ENCODE assay signal across 8 cellular contexts in genomic region chr1:70222716-70223235, GRCh38. TPM values are rescaled to one million over a fixed set of nuclear protein-coding genes. Genes with fewer than 3 reads are reported as not detected.
A peak's percentile ranks its signal among the peaks of the same experiment; 100 is the strongest.
DNase-seq lines count a peak whose midpoint lies in the region; ATAC-seq, FAIRE-seq and TF ChIP-seq lines count a peak whose summit lies in the region.

No MANE protein-coding gene starts in this region.

- peak overlapping the region; percentile 89 for H3K4me3 Mint-ChIP-seq in HFFc6
- peak overlapping the region; percentile 85 to 97 (median 89) for H3K4me3 Mint-ChIP-seq in brain

- no peak for ATAC-seq in A549
- no peak for ATAC-seq in GM18502 (IDR thresholded peaks at IDR 0.05; ENCODE audit: poor library complexity, unreplicated experiment)
- no peak for ATAC-seq in GM18511 (IDR thresholded peaks at IDR 0.05; ENCODE audit: unreplicated experiment)

- H3K27ac Mint-ChIP-seq in HFFc6, result peak overlapping the region; percentile 97
- peak overlapping the region; percentile 50 to 98 (median 96) for H3K27ac Mint-ChIP-seq in brain

- H3K23ac ChIP-seq in mesenchymal stem cell (ENCODE audit: low read length in 2 of 2), result no peak overlapping the region

- H2AK5ac ChIP-seq in mesenchymal stem cell (ENCODE audit: low read length, severe bottlenecking), result no peak overlapping the region

- no peak for TF ChIP-seq EP300 in A549 (IDR thresholded peaks at IDR 0.05)

- no peak for TF ChIP-seq RAD21 in A549 (conservative IDR thresholded peaks at IDR 0.05 in 1 of 2, IDR thresholded peaks at IDR 0.05 in 1 of 2)

- FAIRE-seq in A549 (lab: Jason Lieb, UNC), result no peak

- no peak overlapping the region for H2AFZ ChIP-seq in mesenchymal stem cell (ENCODE audit: low read depth, low read length)

- no peak overlapping the region for H2BK120ac ChIP-seq in mesenchymal stem cell (ENCODE audit: low read depth, low read length)

- H3K14ac ChIP-seq in mesenchymal stem cell (ENCODE audit: low read length in 2 of 2), result no peak overlapping the region

- H3K18ac ChIP-seq in mesenchymal stem cell (ENCODE audit: low read depth in 1 of 2, low read length in 2 of 2), result no peak overlapping the region

- H2BK12ac ChIP-seq in mesenchymal stem cell (ENCODE audit: low read length in 2 of 2), result no peak overlapping the region

- no peak overlapping the region for H4K8ac ChIP-seq in mesenchymal stem cell (ENCODE audit: low read length)

- H3K27me3 Mint-ChIP-seq in HFFc6 (ENCODE audit: insufficient read depth) (peaks cover 3% of the 10 kb centered on the region; the same call in 1 of the 2 replicates), brain (no peaks in the 10 kb centered on the region)

- DNase-seq in A549 (ENCODE audit: low read depth in 1 of 2, low spot score in 1 of 2), result no peak
- DNase-seq in HFFc6, result no peak
- peak; percentile 10 for DNase-seq in mesenchymal stem cell
- no peak for DNase-seq in lower leg skin (ENCODE audit: low spot score in 2 of 2)
- DNase-seq in NCI-H2081 treated with DMSO at 0.1 percent for 48 hours (lab: John Stamatoyannopoulos, UW), result no peak

- 41% methylated on average over 3 of the region's 3 CpGs for WGBS in A549 (ENCODE audit: missing lambda C conversion rate)
- 43% methylated on average over 1 of the region's 3 CpGs for WGBS in mesenchymal stem cell
- WGBS in lower leg skin, 2 donors, result 23 to 31% methylated on average over 3 of the region's 3 CpGs

- POLR2A ChIA-PET in A549 (lab: Yijun Ruan, JAX), result no interaction called here

- peak overlapping the region; percentile 69 for H3K4me3 ChIP-seq in A549
- H3K4me3 ChIP-seq in mesenchymal stem cell (ENCODE audit: insufficient read depth in 1 of 2, low read depth in 1 of 2, low read length in 2 of 2), result peak overlapping the region in 1 of 2 experiments; percentile 89
- no peak overlapping the region for H3K4me3 ChIP-seq in lower leg skin (ENCODE audit: low read depth, poor library complexity, severe bottlenecking)

- no peak overlapping the region for H2BK5ac ChIP-seq in mesenchymal stem cell (ENCODE audit: low read depth, low read length, poor library complexity, severe bottlenecking)

- TF ChIP-seq CTCF in A549 (IDR thresholded peaks at IDR 0.05) (no peak), HFFc6 (IDR thresholded peaks at IDR 0.05) (no peak), brain (conservative IDR thresholded peaks at IDR 0.05) (no peak), lower leg skin (IDR thresholded peaks at IDR 0.05) (no peak)

- no peaks in the 10 kb centered on the region for H3K79me1 ChIP-seq in mesenchymal stem cell (replicated peaks; ENCODE audit: low read length, poor library complexity, severe bottlenecking)

- no peaks in the 10 kb centered on the region for H3K27me3 ChIP-seq in mesenchymal stem cell (ENCODE audit: control insufficient read depth in 1 of 2, insufficient read depth in 1 of 2, low read length in 2 of 2)

- H2BK15ac ChIP-seq in mesenchymal stem cell (ENCODE audit: low read depth, poor library complexity, severe bottlenecking), result no peak overlapping the region

- TF ChIP-seq POLR2A in A549 (IDR thresholded peaks at IDR 0.05; ENCODE audit: low read length) (no peak), lower leg skin (IDR thresholded peaks at IDR 0.05) (no peak)

- H3K4me1 Mint-ChIP-seq in HFFc6 (ENCODE audit: low read depth), result peaks cover 66% of the 10 kb centered on the region
- H3K4me1 Mint-ChIP-seq in brain, result peaks cover 72% of the 10 kb centered on the region

- H3K36me3 Mint-ChIP-seq in HFFc6 (ENCODE audit: low read depth) (peaks cover 23% of the 10 kb centered on the region), brain (peaks cover 22% of the 10 kb centered on the region)

- no peak overlapping the region for H3K4ac ChIP-seq in mesenchymal stem cell (ENCODE audit: low read depth in 1 of 2, low read length in 2 of 2)

- H3K9me3 Mint-ChIP-seq in HFFc6 (no peaks in the 10 kb centered on the region), brain (no peaks in the 10 kb centered on the region)

- H3K36me3 ChIP-seq in mesenchymal stem cell (ENCODE audit: control insufficient read depth in 1 of 2, insufficient read depth in 2 of 2, low read depth in 1 of 2, low read length in 2 of 2), result peaks cover 2 to 58% of the 10 kb centered on the region in 2 experiments

- intact Hi-C loops in lower leg skin (cut with DNase I; ENCODE audit: low total_unique reads), result no loop called here

- H3K9me3 ChIP-seq in A549 (no peaks in the 10 kb centered on the region), mesenchymal stem cell (ENCODE audit: control insufficient read depth, low read length) (no peaks in the 10 kb centered on the region)

- CTCF ChIA-PET in A549 (lab: Yijun Ruan, JAX), result no interaction called here

- H3K27ac ChIP-seq in A549 (peak overlapping the region in 1 of 2 experiments; percentile 91; a peak in 2 of 6 replicates), mesenchymal stem cell (ENCODE audit: low read length, poor library complexity, severe bottlenecking) (no peak overlapping the region)

- H3K9ac ChIP-seq in mesenchymal stem cell (ENCODE audit: low read length), result peak overlapping the region; percentile 100

- H3K4me2 ChIP-seq in A549, result peak overlapping the region; percentile 83
- H3K4me2 ChIP-seq in mesenchymal stem cell (ENCODE audit: low read length, poor library complexity, severe bottlenecking), result no peak overlapping the region

- H4K91ac ChIP-seq in mesenchymal stem cell (ENCODE audit: low read length), result no peak overlapping the region

- H3K4me1 ChIP-seq in A549 (peaks cover 49% of the 10 kb centered on the region), mesenchymal stem cell (ENCODE audit: control insufficient read depth, insufficient read depth, low read depth, low read length) (peaks cover 3% of the 10 kb centered on the region)

TF ChIP-seq in A549, 52 proteins besides CTCF, POLR2A, EP300 and RAD21:
- TF ChIP-seq POLR2AphosphoS2 (conservative IDR thresholded peaks at IDR 0.05; ENCODE audit: low read length) (no peak), FOSL2 (IDR thresholded peaks at IDR 0.05) (no peak), FOSL2 (CRISPR knock-in tag; IDR thresholded peaks at IDR 0.05) (no peak), FOSB (CRISPR knock-in tag; IDR thresholded peaks at IDR 0.05) (no peak), KDM5A (IDR thresholded peaks at IDR 0.05) (no peak), E2F6 (IDR thresholded peaks at IDR 0.05; ENCODE audit: borderline replicate concordance, low read depth) (no peak), RNF2 (IDR thresholded peaks at IDR 0.05; ENCODE audit: borderline replicate concordance, low read depth) (no peak), HOXB5 (CRISPR knock-in tag; IDR thresholded peaks at IDR 0.05) (no peak), JUN (IDR thresholded peaks at IDR 0.05) (no peak), HEYL (CRISPR knock-in tag; IDR thresholded peaks at IDR 0.05) (no peak), PHF8 (IDR thresholded peaks at IDR 0.05; ENCODE audit: borderline replicate concordance, low read depth) (no peak), ZFP36 (IDR thresholded peaks at IDR 0.05; ENCODE audit: borderline replicate concordance, partially characterized antibody) (no peak)
TF ChIP-seq in A549: peak in this region for 0.

RNA-seq across cellular contexts. Expression of gene SRSF11, which starts 1.6 kb away (rescaled TPM):
- polyA plus RNA-seq in A549 (2011; rRNA removed), result 172 and 202 TPM in 2 replicates
- polyA plus RNA-seq in A549 (2012; cell fraction: cytosol; rRNA removed), result 70.0 and 73.8 TPM in 2 replicates
- polyA plus RNA-seq in A549 (2012; cell fraction: nucleus; rRNA removed), result 200 and 269 TPM in 2 replicates
- 125 to 153 TPM (median 144 TPM) in 3 replicates for polyA plus RNA-seq in A549 (2017; fragmentation: RNase III; extraction: RNeasy Plus Mini Kit Qiagen cat#74134 plus additional on column Dnase treatment)
- 131 and 163 TPM in 2 replicates for polyA minus RNA-seq in A549 (2011; rRNA and poly(A)+ RNA removed)
- total RNA-seq in HFFc6 (2021; fragmentation: NEBNext Ultra II Directional; extraction: Animal tissue kit (Norgen Biotek cat#: 25700)), result 100 to 1,000 TPM in 3 of 6 experiments, 10 to 100 TPM in 3; 94.9 to 107 (median 100) TPM
- polyA plus RNA-seq in brain (ENCODE audit: insufficient read depth, low read depth, low replicate concordance), result 42.8 TPM
- polyA plus RNA-seq in mesenchymal stem cell (2013, experiment 1 of 2), result 295 TPM
- polyA plus RNA-seq in mesenchymal stem cell (2013, experiment 2 of 2), result 281 TPM
- total RNA-seq in lower leg skin, result 100 to 1,000 TPM in 2 of 4 donors, 10 to 100 TPM in 2; 59.2 to 153 (median 98.7) TPM

RNA-seq across cellular contexts. Expression of gene LRRC40, which starts 17.4 kb away (rescaled TPM):
- polyA plus RNA-seq in A549 (2011; rRNA removed), result 16.3 and 25.3 TPM in 2 replicates
- polyA plus RNA-seq in A549 (2012; cell fraction: cytosol; rRNA removed), result 4.8 and 4.9 TPM in 2 replicates
- polyA plus RNA-seq in A549 (2012; cell fraction: nucleus; rRNA removed), result 2.7 and 6.2 TPM in 2 replicates
- 10.6 to 11.7 TPM (median 11.0 TPM) in 3 replicates for polyA plus RNA-seq in A549 (2017; fragmentation: RNase III; extraction: RNeasy Plus Mini Kit Qiagen cat#74134 plus additional on column Dnase treatment)
- polyA minus RNA-seq in A549 (2011; rRNA and poly(A)+ RNA removed), result 4.2 and 5.8 TPM in 2 replicates
- total RNA-seq in HFFc6 (2021; fragmentation: NEBNext Ultra II Directional; extraction: Animal tissue kit (Norgen Biotek cat#: 25700)), result 10 to 100 TPM; 10.6 to 16.5 (median 14.0) TPM
- 4.0 TPM for polyA plus RNA-seq in brain (ENCODE audit: insufficient read depth, low read depth, low replicate concordance)
- polyA plus RNA-seq in mesenchymal stem cell (2013, experiment 1 of 2), result 14.1 TPM
- 15.9 TPM for polyA plus RNA-seq in mesenchymal stem cell (2013, experiment 2 of 2)
- total RNA-seq in lower leg skin, result 10 to 100 TPM in 1 of 4 donors, 1 to 10 TPM in 3; 6.4 to 12.0 (median 9.5) TPM
